In genomic region chr9:37036237-37037136, GRCh38 we compare ENCODE assay signal across 8 cellular contexts. TPM values are rescaled to one million over a fixed set of nuclear protein-coding genes. Genes with fewer than 3 reads are reported as not detected.
DNase-seq lines count a peak whose midpoint lies in the region; ATAC-seq and TF ChIP-seq lines count a peak whose summit lies in the region.

No MANE protein-coding gene starts in this region.

- WGBS in mesenchymal stem cell = 2% methylated on average over 67 of the region's 76 CpGs

- H3K23ac ChIP-seq in mesenchymal stem cell (ENCODE audit: low read length in 2 of 2) = no peak overlapping the region

- H2BK15ac ChIP-seq in mesenchymal stem cell (ENCODE audit: low read depth, poor library complexity, severe bottlenecking) = no peak overlapping the region

- peak; percentile 48 for TF ChIP-seq POLR2A in GM10847 (IDR thresholded peaks at IDR 0.05; ENCODE audit: extremely low read depth, insufficient read length)

- H3K4me3 ChIP-seq in SU-DHL-6 (ENCODE audit: insufficient read depth, low read length, poor library complexity, severe bottlenecking) (peak overlapping the region; percentile 69), mesenchymal stem cell (ENCODE audit: insufficient read depth in 1 of 2, low read depth in 1 of 2, low read length in 2 of 2) (peak overlapping the region; percentile 46 to 81), thoracic aorta (peak overlapping the region; percentile 75)

- H2BK120ac ChIP-seq in mesenchymal stem cell (ENCODE audit: low read depth, low read length) = no peak overlapping the region

- no peak overlapping the region for H2BK5ac ChIP-seq in mesenchymal stem cell (ENCODE audit: low read depth, low read length, poor library complexity, severe bottlenecking)

- H3K9ac ChIP-seq in SU-DHL-6 (ENCODE audit: low read length) = peak overlapping the region; percentile 80
- peak overlapping the region; percentile 54 for H3K9ac ChIP-seq in mesenchymal stem cell (ENCODE audit: low read length)

- peaks cover 55% of the 10 kb centered on the region for H3F3A ChIP-seq in SU-DHL-6 (ENCODE audit: insufficient read depth)

- H3K79me1 ChIP-seq in mesenchymal stem cell (replicated peaks; ENCODE audit: low read length, poor library complexity, severe bottlenecking) = no peaks in the 10 kb centered on the region

- no peaks in the 10 kb centered on the region for H3K36me3 ChIP-seq in SU-DHL-6 (ENCODE audit: low read length)
- no peaks in the 10 kb centered on the region for H3K36me3 ChIP-seq in mesenchymal stem cell (ENCODE audit: control insufficient read depth in 1 of 2, insufficient read depth in 2 of 2, low read depth in 1 of 2, low read length in 2 of 2)
- no peaks in the 10 kb centered on the region for H3K36me3 ChIP-seq in thoracic aorta

- peak overlapping the region; percentile 84 for H3K4me2 ChIP-seq in SU-DHL-6 (ENCODE audit: low read depth, low read length, poor library complexity, severe bottlenecking)
- H3K4me2 ChIP-seq in mesenchymal stem cell (ENCODE audit: low read length, poor library complexity, severe bottlenecking) = peak overlapping the region; percentile 89

- H4K91ac ChIP-seq in mesenchymal stem cell (ENCODE audit: low read length) = no peak overlapping the region

- no peak overlapping the region for H2AK5ac ChIP-seq in mesenchymal stem cell (ENCODE audit: low read length, severe bottlenecking)

- H4K8ac ChIP-seq in mesenchymal stem cell (ENCODE audit: low read length) = no peak overlapping the region

- no peak overlapping the region for H3K18ac ChIP-seq in mesenchymal stem cell (ENCODE audit: low read depth in 1 of 2, low read length in 2 of 2)

- TF ChIP-seq CTCF in SU-DHL-6 (IDR thresholded peaks at IDR 0.05; ENCODE audit: insufficient read depth, low read length, poor library complexity, severe bottlenecking) (peak; percentile 20), thoracic aorta (IDR thresholded peaks at IDR 0.05) (no peak)

- H3K9me3 ChIP-seq in SU-DHL-6 (ENCODE audit: insufficient read depth, low read length) (no peaks in the 10 kb centered on the region), mesenchymal stem cell (ENCODE audit: control insufficient read depth, low read length) (no peaks in the 10 kb centered on the region), thoracic aorta (no peaks in the 10 kb centered on the region)

- ATAC-seq in thoracic aorta (ENCODE audit: insufficient number of reproducible peaks, low FRiP score, low read depth) (no peak), HG03521 (IDR thresholded peaks at IDR 0.05; ENCODE audit: unreplicated experiment) (no peak), HG03469 (IDR thresholded peaks at IDR 0.05; ENCODE audit: unreplicated experiment) (no peak)

- H3K27me3 ChIP-seq in SU-DHL-6 (ENCODE audit: low read length) (no peaks in the 10 kb centered on the region), mesenchymal stem cell (ENCODE audit: control insufficient read depth in 1 of 2, insufficient read depth in 1 of 2, low read length in 2 of 2) (peaks cover 91 to 100% of the 10 kb centered on the region in 2 experiments), thoracic aorta (replicated peaks; ENCODE audit: insufficient read depth) (peaks cover 51% of the 10 kb centered on the region)

- H3K4me1 ChIP-seq in mesenchymal stem cell (ENCODE audit: control insufficient read depth, insufficient read depth, low read depth, low read length) = peaks cover 33% of the 10 kb centered on the region
- peaks cover 22 to 44% of the 10 kb centered on the region in 2 donors for H3K4me1 ChIP-seq in thoracic aorta (ENCODE audit: control insufficient read depth in 1 of 2, low read depth in 2 of 2)

- H3K9me2 ChIP-seq in SU-DHL-6 (replicated peaks; ENCODE audit: insufficient read depth, low read length) = no peaks in the 10 kb centered on the region

- H3K4ac ChIP-seq in mesenchymal stem cell (ENCODE audit: low read depth in 1 of 2, low read length in 2 of 2) = no peak overlapping the region

- H2AFZ ChIP-seq in SU-DHL-6 (ENCODE audit: low read depth, low read length, severe bottlenecking) (peak overlapping the region; percentile 76), mesenchymal stem cell (ENCODE audit: low read depth, low read length) (peak overlapping the region; percentile 36)

- DNase-seq in HK-2 (ENCODE audit: unreplicated experiment) (peak; percentile 53), dermis blood vessel endothelial cell (peak; percentile 29), mesenchymal stem cell (peak; percentile 57), thoracic aorta (ENCODE audit: low spot score) (no peak)

- H3K27ac ChIP-seq in SU-DHL-6 (ENCODE audit: low read depth, low read length) (peak overlapping the region; percentile 92), mesenchymal stem cell (ENCODE audit: low read length, poor library complexity, severe bottlenecking) (no peak overlapping the region), thoracic aorta (no peak overlapping the region)

- H3K14ac ChIP-seq in mesenchymal stem cell (ENCODE audit: low read length in 2 of 2) = no peak overlapping the region

- peaks cover 31% of the 10 kb centered on the region for H3K79me2 ChIP-seq in SU-DHL-6 (ENCODE audit: insufficient read depth, low read length)

- no peaks in the 10 kb centered on the region for H4K20me1 ChIP-seq in SU-DHL-6 (ENCODE audit: low read depth, low read length)

- no peak overlapping the region for H2BK12ac ChIP-seq in mesenchymal stem cell (ENCODE audit: low read length in 2 of 2)

RNA-seq across cellular contexts. Expression of gene PAX5, which starts 2.4 kb away (rescaled TPM):
- total RNA-seq in dermis blood vessel endothelial cell = not detected in 2 replicates
- polyA plus RNA-seq in mesenchymal stem cell (2013, experiment 1 of 2) = not detected
- not detected for polyA plus RNA-seq in mesenchymal stem cell (2013, experiment 2 of 2)
- under 1 TPM in 1 of 2 donors, not detected in 1; 0.21 TPM for total RNA-seq in thoracic aorta
